Comparison of ENCODE assay signal across 1 cellular context in the genomic region with DNA sequence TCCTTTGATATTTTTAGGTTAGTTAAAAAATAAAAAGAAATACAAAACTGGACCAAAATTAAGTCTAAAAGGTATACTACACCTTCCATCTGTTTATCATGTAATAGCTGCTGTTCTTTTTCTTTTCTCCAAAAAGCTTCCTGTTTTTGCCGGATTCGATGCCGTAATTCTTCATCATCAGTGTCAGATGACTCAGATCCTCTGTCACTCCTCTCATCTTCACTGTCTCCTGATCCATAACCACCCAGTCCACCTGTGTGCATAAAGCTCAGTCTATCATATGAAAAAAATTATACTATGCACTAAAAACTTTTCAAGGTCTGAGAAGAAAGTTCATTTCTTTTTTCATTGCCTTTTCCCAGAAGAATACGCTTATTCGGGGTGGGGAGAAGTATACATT.
TF ChIP-seq lines count a peak whose summit lies in the region.

No MANE protein-coding gene starts in this region.

TF ChIP-seq in K562, 482 proteins besides CTCF, POLR2A, EP300 and RAD21:
- no peak for TF ChIP-seq WHSC1 (IDR thresholded peaks at IDR 0.05; ENCODE audit: low read length)
- no peak for TF ChIP-seq TSC22D4 (tag; IDR thresholded peaks at IDR 0.05)
- TF ChIP-seq, protein P1, sequence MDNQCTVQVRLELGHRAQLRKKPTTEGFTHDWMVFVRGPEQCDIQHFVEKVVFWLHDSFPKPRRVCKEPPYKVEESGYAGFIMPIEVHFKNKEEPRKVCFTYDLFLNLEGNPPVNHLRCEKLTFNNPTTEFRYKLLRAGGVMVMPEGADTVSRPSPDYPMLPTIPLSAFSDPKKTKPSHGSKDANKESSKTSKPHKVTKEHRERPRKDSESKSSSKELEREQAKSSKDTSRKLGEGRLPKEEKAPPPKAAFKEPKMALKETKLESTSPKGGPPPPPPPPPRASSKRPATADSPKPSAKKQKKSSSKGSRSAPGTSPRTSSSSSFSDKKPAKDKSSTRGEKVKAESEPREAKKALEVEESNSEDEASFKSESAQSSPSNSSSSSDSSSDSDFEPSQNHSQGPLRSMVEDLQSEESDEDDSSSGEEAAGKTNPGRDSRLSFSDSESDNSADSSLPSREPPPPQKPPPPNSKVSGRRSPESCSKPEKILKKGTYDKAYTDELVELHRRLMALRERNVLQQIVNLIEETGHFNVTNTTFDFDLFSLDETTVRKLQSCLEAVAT (IDR thresholded peaks at IDR 0.05) = no peak
- TF ChIP-seq MEIS2 (IDR thresholded peaks at IDR 0.05; ENCODE audit: partially characterized antibody) = peak; percentile 34
- no peak for TF ChIP-seq HEY1 (CRISPR knock-in tag; IDR thresholded peaks at IDR 0.05; ENCODE audit: borderline replicate concordance)
- TF ChIP-seq ZNF165 (CRISPR knock-in tag; IDR thresholded peaks at IDR 0.05; ENCODE audit: borderline replicate concordance) = no peak
- no peak for TF ChIP-seq UBTF (IDR thresholded peaks at IDR 0.05; ENCODE audit: borderline replicate concordance in 1 of 2, low read depth in 2 of 2, low read length in 2 of 2)
- 0 out of 2 replicates have a peak, but pooled peaks have one; percentile 19 for TF ChIP-seq FOSL1 (tag; conservative IDR thresholded peaks at IDR 0.05)
- 0 out of 2 replicates have a peak, but pooled peaks have one; percentile 28 for TF ChIP-seq PKNOX1 (IDR thresholded peaks at IDR 0.05)
- no peak for TF ChIP-seq TCFL5 (CRISPR knock-in tag; conservative IDR thresholded peaks at IDR 0.05)
- no peak for TF ChIP-seq ZNF224 (CRISPR knock-in tag; IDR thresholded peaks at IDR 0.05)
- no peak for TF ChIP-seq RBM25 (IDR thresholded peaks at IDR 0.05; ENCODE audit: low read depth, low read length, severe bottlenecking)
- no peak for TF ChIP-seq FOXA1 (IDR thresholded peaks at IDR 0.05; ENCODE audit: borderline replicate concordance)
- TF ChIP-seq CSDE1 (IDR thresholded peaks at IDR 0.05) = no peak
- TF ChIP-seq ZNF354B (CRISPR knock-in tag; IDR thresholded peaks at IDR 0.05) = no peak
- no peak for TF ChIP-seq CC2D1A (IDR thresholded peaks at IDR 0.05)
